9 cellular contexts compared by ENCODE assay signal in the genomic region with DNA sequence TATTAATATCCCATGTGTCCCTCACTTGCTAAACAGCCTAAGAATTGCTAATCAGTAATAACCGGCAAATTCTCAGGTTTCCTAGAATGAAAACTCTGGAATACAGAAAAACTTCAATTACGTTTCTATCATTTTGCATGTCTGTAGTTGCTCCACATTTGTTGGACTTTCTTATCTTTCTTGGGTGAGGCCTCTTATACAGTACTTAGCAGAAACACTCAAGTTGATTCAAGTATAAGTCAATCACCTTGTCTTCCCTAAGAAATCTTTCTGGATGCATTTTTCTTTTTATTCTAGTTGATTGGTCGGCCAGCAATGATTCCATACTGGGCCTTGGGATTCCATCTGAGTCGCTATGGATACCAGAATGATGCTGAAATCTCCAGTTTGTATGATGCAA.
"Had no signal": no experiment of that assay in that cellular context is flagged by ENCODE, and none has a peak within 500 bp of the region (broad histone marks: within the 10 kb centered on the region; RNA-seq: fewer than 3 reads in every experiment).

No MANE protein-coding gene starts in this region.

- H3K27ac Mint-ChIP-seq: HFFc6 had no signal

- DNase-seq: GM23248, H7, HFFc6, KBM-7 had no signal

- H3K36me3 Mint-ChIP-seq: IgD-negative memory B cell had no signal

- H3K4me1 ChIP-seq: HAP-1 had no signal

- H3K4me2 ChIP-seq: KMS-11 had no signal

- H3K36me3 ChIP-seq: HAP-1 had no signal

- H3K4me3 Mint-ChIP-seq: HFFc6, IgD-negative memory B cell had no signal

- H3K27ac ChIP-seq: GM23248, KMS-11 had no signal

- H3K4me3 ChIP-seq: GM23248, HAP-1 had no signal

- ATAC-seq: HCT116 had no signal

- H3K9ac ChIP-seq: GM23248, KMS-11 had no signal

- H3K9me3 ChIP-seq: HAP-1 had no signal

- H3K27me3 Mint-ChIP-seq: IgD-negative memory B cell had no signal

- H2AFZ ChIP-seq: GM23248 had no signal

- FAIRE-seq: HTR-8/SVneo had no signal

- H3K4me1 Mint-ChIP-seq: IgD-negative memory B cell had no signal
